In genomic region chr9:137371521-137371941, GRCh38 we compare ENCODE assay signal across 15 cellular contexts.
"Had no signal": no experiment of that assay in that cellular context is flagged by ENCODE, and none has a peak within 500 bp of the region (broad histone marks: within the 10 kb centered on the region; RNA-seq: fewer than 3 reads in every experiment).

No MANE protein-coding gene starts in this region.

- H3K27me3 Mint-ChIP-seq: activated naive CD4-positive, alpha-beta T cell treated with anti-CD3 and anti-CD28 coated beads, Interleukin-2, amount 10 ng/mL, durations not matched to agents 7 days and 5 days; central memory CD8-positive, alpha-beta T cell; naive B cell had no signal

- H3K4me1 Mint-ChIP-seq: activated naive CD4-positive, alpha-beta T cell treated with anti-CD3 and anti-CD28 coated beads, Interleukin-2, amount 10 ng/mL, durations not matched to agents 7 days and 5 days; central memory CD8-positive, alpha-beta T cell; naive B cell had no signal

- H3K27ac Mint-ChIP-seq: activated CD8-positive, alpha-beta T cell treated with anti-CD3 and anti-CD28 coated beads, Interleukin-2, amount 10 ng/mL, durations not matched to agents 7 days and 5 days; activated naive CD4-positive, alpha-beta T cell treated with anti-CD3 and anti-CD28 coated beads, Interleukin-2, amount 10 ng/mL, durations not matched to agents 7 days and 5 days; activated T-helper 1 cell treated with anti-CD3 and anti-CD28 coated beads, Interleukin-12 subunit alpha, Interleukin-12 subunit beta, Interleukin-2, Interleukin-4 antibody, amounts not matched to agents 30 ng/mL and 10 ng/mL and 1 ng/mL, durations not matched to agents 14 hours and 24 hours and 36 hours; naive B cell had no signal

- ATAC-seq: activated CD8-positive, alpha-beta T cell treated with anti-CD3 and anti-CD28 coated beads, Interleukin-2, amount 10 ng/mL, durations not matched to agents 7 days and 5 days; gastroesophageal sphincter had no signal

- DNase-seq: activated CD4-positive, alpha-beta T cell treated with anti-CD3 and anti-CD28 coated beads for 4 hours; activated CD8-positive, alpha-beta T cell treated with anti-CD3 and anti-CD28 coated beads, Interleukin-2, amount 10 ng/mL, durations not matched to agents 7 days and 5 days; activated naive CD4-positive, alpha-beta T cell treated with anti-CD3 and anti-CD28 coated beads, Interleukin-2, amount 10 ng/mL, durations not matched to agents 7 days and 5 days; cortex of kidney; effector memory CD4-positive, alpha-beta T cell; kidney glomerular epithelial cell; naive B cell; occipital lobe; SK-N-SH; small intestine; T-helper 1 cell; trophoblast cell had no signal

- H3K9me3 Mint-ChIP-seq: central memory CD8-positive, alpha-beta T cell had no signal

- H3K4me3 Mint-ChIP-seq: activated CD8-positive, alpha-beta T cell treated with anti-CD3 and anti-CD28 coated beads, Interleukin-2, amount 10 ng/mL, durations not matched to agents 7 days and 5 days; activated naive CD4-positive, alpha-beta T cell treated with anti-CD3 and anti-CD28 coated beads, Interleukin-2, amount 10 ng/mL, durations not matched to agents 7 days and 5 days; activated T-helper 1 cell treated with anti-CD3 and anti-CD28 coated beads, Interleukin-12 subunit alpha, Interleukin-12 subunit beta, Interleukin-2, Interleukin-4 antibody, amounts not matched to agents 30 ng/mL and 10 ng/mL and 1 ng/mL, durations not matched to agents 14 hours and 24 hours and 36 hours; central memory CD8-positive, alpha-beta T cell; naive B cell had no signal
